ENCODE assay signal across 8 cellular contexts in the genomic region with DNA sequence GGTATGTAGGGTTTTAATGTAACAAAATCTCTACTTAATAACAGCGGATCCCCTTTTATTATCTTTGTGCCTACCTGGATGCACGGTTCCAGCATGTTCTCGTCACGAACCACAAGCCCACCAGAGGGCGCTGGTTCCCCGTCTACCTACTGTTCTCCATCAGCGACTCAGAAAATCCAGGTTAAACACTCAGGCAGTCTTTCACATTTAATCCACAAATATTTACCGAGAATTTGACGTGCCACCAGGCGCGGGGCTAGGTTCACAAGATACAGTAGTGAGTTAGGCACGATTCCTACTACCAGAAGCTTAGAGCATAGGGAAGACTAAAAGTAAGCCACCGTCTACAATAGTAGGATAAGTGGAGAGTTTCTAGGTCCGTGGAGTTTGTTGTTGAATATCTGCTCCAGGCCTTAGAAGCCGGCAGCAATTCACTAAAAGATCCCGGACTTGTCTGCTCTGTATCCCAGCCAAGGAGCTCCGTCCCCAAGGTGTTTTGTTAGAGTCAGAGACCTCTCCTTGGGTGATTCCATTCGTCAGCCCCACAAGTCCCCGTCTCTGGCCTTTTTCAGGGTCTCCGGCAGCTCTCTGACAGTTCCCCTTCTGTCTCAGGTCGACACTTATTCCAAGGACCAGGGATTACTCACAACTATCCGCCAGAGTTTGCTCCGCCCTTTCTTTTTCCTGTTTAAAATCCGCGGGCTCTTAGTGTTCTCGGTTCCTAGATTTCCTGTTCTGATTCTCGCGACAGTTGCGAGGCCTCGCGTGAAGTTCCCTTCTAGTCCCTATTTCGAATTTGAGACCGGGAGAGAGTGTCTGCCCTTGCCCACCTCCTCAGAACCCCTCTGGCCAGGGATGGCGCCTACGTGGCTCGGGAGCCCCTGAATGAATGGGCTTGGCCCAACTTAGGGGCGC. TPM values are rescaled to one million over a fixed set of nuclear protein-coding genes. Genes with fewer than 3 reads are reported as not detected.
A peak's percentile ranks its signal among the peaks of the same experiment; 100 is the strongest.
DNase-seq lines count a peak whose midpoint lies in the region; ATAC-seq and TF ChIP-seq lines count a peak whose summit lies in the region.

No MANE protein-coding gene starts in this region.

- ATAC-seq in GM21526 (IDR thresholded peaks at IDR 0.05; ENCODE audit: low FRiP score, unreplicated experiment): peak; percentile 45

- peak overlapping the region; percentile 99 for H3K9ac ChIP-seq in OCI-LY3 (ENCODE audit: low read length)

- H3K4me1 ChIP-seq in OCI-LY3 (ENCODE audit: low read length): peaks cover 31% of the 10 kb centered on the region
- peaks cover 3 to 16% of the 10 kb centered on the region in 2 donors for H3K4me1 ChIP-seq in esophagus (ENCODE audit: control insufficient read depth in 2 of 2, insufficient read depth in 2 of 2, low read length in 1 of 2)
- peaks cover 4 to 33% of the 10 kb centered on the region in 2 donors for H3K4me1 ChIP-seq in muscle layer of duodenum (ENCODE audit: control insufficient read depth in 1 of 2, insufficient read depth in 2 of 2, low read length in 2 of 2)

- H3K9me3 ChIP-seq in OCI-LY3 (ENCODE audit: insufficient read depth, low read length) (no peaks in the 10 kb centered on the region), esophagus (ENCODE audit: control insufficient read depth in 2 of 2, insufficient read depth in 1 of 2, low read depth in 1 of 2, low read length in 1 of 2) (no peaks in the 10 kb centered on the region), muscle layer of duodenum (ENCODE audit: control insufficient read depth in 1 of 2, low read length in 2 of 2) (no peaks in the 10 kb centered on the region)

- DNase-seq in DMS 273 (lab: John Stamatoyannopoulos, UW; ENCODE audit: unreplicated experiment): peak; percentile 95
- peak; percentile 80 for DNase-seq in HuH-7.5 (ENCODE audit: low spot score)
- peak; percentile 81 for DNase-seq in activated T-cell treated with anti-CD3 and anti-CD28 coated beads for 24 hours (ENCODE audit: low read depth)
- DNase-seq in stimulated activated CD8-positive, alpha-beta memory T cell treated with anti-CD3 and anti-CD28 coated beads, Interleukin-7, amount 100 ng/mL, for 1 hour (ENCODE audit: low read depth in 2 of 2): peak; percentile 81 to 86

- H4K20me1 ChIP-seq in OCI-LY3 (ENCODE audit: insufficient read depth, low read length): no peaks in the 10 kb centered on the region; the same call in 1 of the 2 replicates

- H3K27ac ChIP-seq in OCI-LY3 (ENCODE audit: low read length): peak overlapping the region; percentile 85
- H3K27ac ChIP-seq in esophagus (ENCODE audit: low read depth in 2 of 2, low read length in 1 of 2): peak overlapping the region; percentile 87 to 99
- peak overlapping the region; percentile 97 for H3K27ac ChIP-seq in muscle layer of duodenum (ENCODE audit: low read length)

- H3K36me3 ChIP-seq in OCI-LY3 (replicated peaks; ENCODE audit: low read depth, low read length) (no peaks in the 10 kb centered on the region), esophagus (ENCODE audit: control insufficient read depth in 2 of 2, insufficient read depth in 2 of 2, low read length in 1 of 2) (no peaks in the 10 kb centered on the region), muscle layer of duodenum (ENCODE audit: control insufficient read depth in 1 of 2, insufficient read depth in 2 of 2, low read length in 2 of 2) (peaks cover 0 to 7% of the 10 kb centered on the region in 2 donors)

- H2AFZ ChIP-seq in OCI-LY3 (ENCODE audit: low read depth, low read length): peak overlapping the region; percentile 100

- H3K4me3 ChIP-seq in OCI-LY3 (ENCODE audit: low read length) (peak overlapping the region; percentile 100), esophagus (ENCODE audit: low read depth in 1 of 2, low read length in 2 of 2) (peak overlapping the region; percentile 71 to 93), muscle layer of duodenum (ENCODE audit: low read depth in 1 of 2, low read length in 2 of 2) (peak overlapping the region; percentile 82 to 92)

- TF ChIP-seq CTCF in OCI-LY3 (IDR thresholded peaks at IDR 0.05; ENCODE audit: low read depth, low read length): peak; percentile 80

- H3K27me3 ChIP-seq in OCI-LY3 (ENCODE audit: low read depth, low read length): no peaks in the 10 kb centered on the region
- H3K27me3 ChIP-seq in esophagus (ENCODE audit: control insufficient read depth in 1 of 2, insufficient read depth in 2 of 2, low read length in 2 of 2): peaks cover 0 to 3% of the 10 kb centered on the region in 2 donors
- no peaks in the 10 kb centered on the region for H3K27me3 ChIP-seq in muscle layer of duodenum (ENCODE audit: low read depth, low read length)

- H3K79me2 ChIP-seq in OCI-LY3 (ENCODE audit: low read length): peaks cover 11% of the 10 kb centered on the region

- 0% methylated on average over 37 of the region's 37 CpGs for WGBS in esophagus, 2 donors

- peak overlapping the region; percentile 80 for H3K4me2 ChIP-seq in OCI-LY3 (ENCODE audit: low read length)

RNA-seq across cellular contexts. Expression of a gene that starts 1.5 kb away (rescaled TPM):
- polyA plus RNA-seq in esophagus: 1 to 10 TPM in 1 of 2 donors, under 1 TPM in 1; 0.81 to 1.4 TPM

RNA-seq across cellular contexts. Expression of a gene that starts 29.3 kb away (rescaled TPM):
- 1 to 10 TPM; 5.2 to 5.7 TPM for polyA plus RNA-seq in esophagus

RNA-seq across cellular contexts. Expression of a gene that starts 29.4 kb away (rescaled TPM):
- under 1 TPM; 0.11 to 0.14 TPM for polyA plus RNA-seq in esophagus

Comparison
In these comparisons a context has a peak if more than half of its experiments do, and no peak if none do; other contexts are left out.
1. Peak in every context shown above with its lines: DNase-seq, ATAC-seq, H3K4me3 ChIP-seq and H3K27ac ChIP-seq.